In the genomic region with DNA sequence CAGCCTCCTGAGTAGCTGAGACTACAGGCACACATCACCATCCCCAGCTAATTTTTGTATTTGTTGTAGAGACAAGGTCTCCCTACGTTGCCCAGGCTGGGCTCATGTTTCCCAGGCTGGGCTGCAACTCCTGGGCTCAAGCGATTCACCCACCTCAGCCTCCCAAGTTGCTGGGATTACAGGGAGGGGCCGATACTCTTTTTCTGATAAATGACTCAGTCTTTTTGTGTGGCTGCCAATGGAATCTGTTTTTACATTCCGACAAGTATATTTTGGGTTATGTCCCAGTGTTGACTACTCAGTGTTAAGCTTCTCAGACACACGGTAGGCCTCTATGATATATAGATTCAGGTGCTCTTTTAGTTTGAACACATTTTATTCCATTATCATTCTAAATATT, we compare ENCODE assay signal across 11 cellular contexts. TPM values are rescaled to one million over a fixed set of nuclear protein-coding genes. Genes with fewer than 3 reads are reported as not detected.
DNase-seq lines count a peak whose midpoint lies in the region; ATAC-seq, FAIRE-seq and TF ChIP-seq lines count a peak whose summit lies in the region.
"Had no signal": no experiment of that assay in that cellular context is flagged by ENCODE, and none has a peak within 500 bp of the region (broad histone marks: within the 10 kb centered on the region; RNA-seq: fewer than 3 reads in every experiment).

No MANE protein-coding gene starts in this region.

- POLR2A ChIA-PET in BJ (lab: Charles Lee) = interaction anchor here (0.6 kb wide), 1 partner anchor 61 kb away, joined by 3 read pairs; no protein-coding TSS in a partner anchor
- POLR2A ChIA-PET in endothelial cell of umbilical vein (lab: Charles Lee) = interaction anchor here (0.6 kb wide), 1 partner anchor 31 kb away, joined by 3 read pairs; no protein-coding TSS in a partner anchor

- H3K9me1 ChIP-seq in endothelial cell of umbilical vein (replicated peaks; ENCODE audit: control insufficient read depth, extremely low read depth, insufficient read depth, low read length) = no peaks in the 10 kb centered on the region

- H4K20me1 ChIP-seq in endothelial cell of umbilical vein (replicated peaks; ENCODE audit: control insufficient read depth, extremely low read depth, insufficient read depth, low read length) = no peaks in the 10 kb centered on the region

- no peaks in the 10 kb centered on the region for H3K79me2 ChIP-seq in endothelial cell of umbilical vein (ENCODE audit: control insufficient read depth, insufficient read depth, low read length)
- H3K79me2 ChIP-seq: hepatocyte had no signal

- ATAC-seq in omental fat pad (ENCODE audit: low FRiP score) (peak; percentile 84), HG03280 (IDR thresholded peaks at IDR 0.05; ENCODE audit: unreplicated experiment) (no peak)

- dilution Hi-C loops in endothelial cell of umbilical vein (cut with MboI; ENCODE audit: extremely low pct_ligation_motif_present, low sequenced_read_pairs) = loop anchor here (25.0 kb wide), 1 partner anchor 222 kb away; the partner anchor contains the start of gene SLFN12L

- H3K4me3 ChIP-seq in BJ (ENCODE audit: low read depth, low read length) = no peak overlapping the region
- no peak overlapping the region for H3K4me3 ChIP-seq in endothelial cell of umbilical vein (replicated peaks in 1 of 3; ENCODE audit: insufficient read depth in 1 of 3, low read depth in 1 of 3, low read length in 3 of 3)
- H3K4me3 ChIP-seq: hepatocyte had no signal

- H3K27me3 ChIP-seq in BJ (ENCODE audit: control insufficient read depth, insufficient read depth, low read length) (peaks cover 3% of the 10 kb centered on the region), endothelial cell of umbilical vein (ENCODE audit: control insufficient read depth in 2 of 2, insufficient read depth in 2 of 2, low read length in 2 of 2) (no peaks in the 10 kb centered on the region)

- H2AFZ ChIP-seq in endothelial cell of umbilical vein (ENCODE audit: low read depth, low read length) = no peak overlapping the region
- H2AFZ ChIP-seq: hepatocyte had no signal

- peaks cover 3% of the 10 kb centered on the region for H3K4me1 ChIP-seq in endothelial cell of umbilical vein (ENCODE audit: control insufficient read depth, extremely low read depth, insufficient read depth, low read length)

- no peak overlapping the region for H3K27ac ChIP-seq in endothelial cell of umbilical vein (ENCODE audit: insufficient read depth, low read depth, low read length)
- H3K27ac ChIP-seq: hepatocyte had no signal

- H3K9me3 ChIP-seq in endothelial cell of umbilical vein (replicated peaks; ENCODE audit: control insufficient read depth, insufficient read depth, low read length) = no peaks in the 10 kb centered on the region

- H3K9ac ChIP-seq in endothelial cell of umbilical vein (replicated peaks; ENCODE audit: extremely low read depth, insufficient read depth, low read length) = no peak overlapping the region

- TF ChIP-seq POLR2A in endothelial cell of umbilical vein (IDR thresholded peaks at IDR 0.05; ENCODE audit: low read depth, low read length) = no peak

- DNase-seq in BJ (ENCODE audit: low read depth) = peak; percentile 75
- peak; percentile 75 for DNase-seq in NCI-H226
- peak; percentile 71 for DNase-seq in endothelial cell of umbilical vein (ENCODE audit: low read depth, low spot score)
- DNase-seq in omental fat pad (ENCODE audit: low spot score) = no peak
- no peak for DNase-seq in NCI-H1694 treated with DMSO at 0.1 percent for 48 hours (lab: John Stamatoyannopoulos, UW)
- no peak for DNase-seq in DMS 273 (lab: John Stamatoyannopoulos, UW; ENCODE audit: unreplicated experiment)
- DNase-seq in activated gamma-delta T cell (lab: John Stamatoyannopoulos, UW) = no peak
- DNase-seq: GDM1, NCI-H2029 had no signal

- no peaks in the 10 kb centered on the region for H3K36me3 ChIP-seq in BJ (ENCODE audit: control insufficient read depth, insufficient read depth, low read length)
- H3K36me3 ChIP-seq in endothelial cell of umbilical vein (ENCODE audit: control insufficient read depth in 2 of 2, extremely low read depth in 1 of 2, insufficient read depth in 2 of 2, low read length in 2 of 2) = no peaks in the 10 kb centered on the region

- BruUV-seq in endothelial cell of umbilical vein (replicated peaks; lab: Mats Ljungman, UMichigan) = no TSS peak

- TF ChIP-seq CTCF in BJ (IDR thresholded peaks at IDR 0.05; ENCODE audit: insufficient read depth, low read depth, low read length) (no peak), endothelial cell of umbilical vein (IDR thresholded peaks at IDR 0.05; ENCODE audit: extremely low read depth in 1 of 2, insufficient read depth in 1 of 2, low read depth in 1 of 2, low read length in 2 of 2) (no peak), omental fat pad (IDR thresholded peaks at IDR 0.05) (no peak)

- CTCF ChIA-PET in BJ (lab: Yijun Ruan, JAX) = interaction anchor here (1.0 to 7.7 kb wide), 3 partner anchors 221 to 432 kb away, joined by 3 to 195 read pairs (median 3); partner anchors contain the start of gene SLFN12L
- CTCF ChIA-PET in endothelial cell of umbilical vein (lab: Charles Lee) = interaction anchor here (1.0 to 6.6 kb wide), 8 partner anchors 10 to 224 kb away, joined by 3 to 112 read pairs (median 4); no protein-coding TSS in a partner anchor

- FAIRE-seq in endothelial cell of umbilical vein (lab: Jason Lieb, UNC) = peak; percentile 33

- intact Hi-C loops in endothelial cell of umbilical vein (cut with micrococcal nuclease) = no loop called here

- H3K4me2 ChIP-seq in endothelial cell of umbilical vein (ENCODE audit: insufficient read depth, low read length) = no peak overlapping the region
- H3K4me2 ChIP-seq: hepatocyte had no signal

TF ChIP-seq in endothelial cell of umbilical vein, 7 proteins besides CTCF, POLR2A, EP300 and RAD21:
- no peak for TF ChIP-seq JUN (IDR thresholded peaks at IDR 0.05; ENCODE audit: borderline replicate concordance, insufficient read depth, insufficient read length, low read depth)
- no peak for TF ChIP-seq GATA2 (IDR thresholded peaks at IDR 0.05; ENCODE audit: insufficient read depth, insufficient read length, low read depth, low read length)
- no peak for TF ChIP-seq MAX (IDR thresholded peaks at IDR 0.05; ENCODE audit: insufficient read depth, insufficient read length)
- TF ChIP-seq FOS (IDR thresholded peaks at IDR 0.05; ENCODE audit: borderline replicate concordance, insufficient read depth, low read length) = no peak
- no peak for TF ChIP-seq MYC (IDR thresholded peaks at IDR 0.05; ENCODE audit: low read depth, low read length)
- no peak for TF ChIP-seq POLR2AphosphoS5 (IDR thresholded peaks at IDR 0.05; ENCODE audit: insufficient read depth, low read depth, low read length)
- TF ChIP-seq EZH2 (IDR thresholded peaks at IDR 0.05; ENCODE audit: borderline replicate concordance, low read depth, low read length, severe bottlenecking) = no peak

RNA-seq across cellular contexts. Expression of gene SLFN11, which starts 58.1 kb away (rescaled TPM):
- 14.5 and 21.2 TPM in 2 replicates for polyA plus RNA-seq in BJ (2011; rRNA removed)
- polyA minus RNA-seq in BJ (2011; rRNA and poly(A)+ RNA removed) = 13.6 and 18.3 TPM in 2 replicates
- total RNA-seq in endothelial cell of umbilical vein = 95.0 and 110 TPM in 2 replicates
- 33.0 and 37.0 TPM in 2 replicates for polyA plus RNA-seq in endothelial cell of umbilical vein
- 28.5 and 41.7 TPM in 2 replicates for polyA plus RNA-seq in endothelial cell of umbilical vein (2011; cell fraction: cytosol; rRNA removed)
- 68.5 and 79.4 TPM in 2 replicates for polyA plus RNA-seq in endothelial cell of umbilical vein (2011; cell fraction: nucleus; rRNA removed)
- 61.2 and 80.2 TPM in 2 replicates for polyA plus RNA-seq in endothelial cell of umbilical vein (2012)
- polyA minus RNA-seq in endothelial cell of umbilical vein = 126 and 127 TPM in 2 replicates
- 25.2 TPM for polyA minus RNA-seq in endothelial cell of umbilical vein (2011; cell fraction: cytosol; rRNA and poly(A)+ RNA removed)
- polyA minus RNA-seq in endothelial cell of umbilical vein (2011; cell fraction: nucleus; rRNA and poly(A)+ RNA removed) = 64.0 and 77.2 TPM in 2 replicates
- 100 to 1,000 TPM in 1 of 4 donors, 10 to 100 TPM in 3; 58.1 to 127 (median 92.3) TPM for total RNA-seq in omental fat pad

Comparison
In these comparisons a context has a peak if more than half of its experiments do, and no peak if none do; other contexts are left out.
1. DNase-seq: peak in BJ (single experiment), NCI-H226 (single experiment) and endothelial cell of umbilical vein (single experiment); none in omental fat pad (single experiment), NCI-H1694 treated with DMSO at 0.1 percent for 48 hours (single experiment), DMS 273 (single experiment) and activated gamma-delta T cell (single experiment).